Comparison of ENCODE assay signal across 1 cellular context in the genomic region with DNA sequence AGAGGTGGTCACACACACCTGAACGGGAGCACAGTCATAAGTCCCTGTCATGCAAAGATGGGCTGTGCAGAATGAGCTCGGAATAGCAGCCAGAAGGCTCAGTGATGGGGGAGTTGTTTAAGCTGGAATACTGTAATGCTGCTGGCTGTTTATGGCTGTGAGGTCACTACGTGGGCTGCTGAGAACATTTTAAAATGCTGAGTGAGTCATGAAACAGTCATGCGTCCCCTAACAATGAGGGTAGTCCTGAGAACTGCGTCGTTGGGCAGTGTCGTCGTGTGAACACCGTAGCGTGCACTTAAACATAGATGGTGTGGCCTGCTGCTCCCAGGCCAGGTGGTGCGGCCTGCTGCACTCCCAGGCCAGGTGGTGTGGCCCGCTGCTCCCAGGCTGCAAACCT.
TF ChIP-seq lines count a peak whose summit lies in the region.

No MANE protein-coding gene starts in this region.

TF ChIP-seq in GM23338, 12 proteins besides CTCF, POLR2A, EP300 and RAD21 (continued from another document):
- TF ChIP-seq, protein P1, sequence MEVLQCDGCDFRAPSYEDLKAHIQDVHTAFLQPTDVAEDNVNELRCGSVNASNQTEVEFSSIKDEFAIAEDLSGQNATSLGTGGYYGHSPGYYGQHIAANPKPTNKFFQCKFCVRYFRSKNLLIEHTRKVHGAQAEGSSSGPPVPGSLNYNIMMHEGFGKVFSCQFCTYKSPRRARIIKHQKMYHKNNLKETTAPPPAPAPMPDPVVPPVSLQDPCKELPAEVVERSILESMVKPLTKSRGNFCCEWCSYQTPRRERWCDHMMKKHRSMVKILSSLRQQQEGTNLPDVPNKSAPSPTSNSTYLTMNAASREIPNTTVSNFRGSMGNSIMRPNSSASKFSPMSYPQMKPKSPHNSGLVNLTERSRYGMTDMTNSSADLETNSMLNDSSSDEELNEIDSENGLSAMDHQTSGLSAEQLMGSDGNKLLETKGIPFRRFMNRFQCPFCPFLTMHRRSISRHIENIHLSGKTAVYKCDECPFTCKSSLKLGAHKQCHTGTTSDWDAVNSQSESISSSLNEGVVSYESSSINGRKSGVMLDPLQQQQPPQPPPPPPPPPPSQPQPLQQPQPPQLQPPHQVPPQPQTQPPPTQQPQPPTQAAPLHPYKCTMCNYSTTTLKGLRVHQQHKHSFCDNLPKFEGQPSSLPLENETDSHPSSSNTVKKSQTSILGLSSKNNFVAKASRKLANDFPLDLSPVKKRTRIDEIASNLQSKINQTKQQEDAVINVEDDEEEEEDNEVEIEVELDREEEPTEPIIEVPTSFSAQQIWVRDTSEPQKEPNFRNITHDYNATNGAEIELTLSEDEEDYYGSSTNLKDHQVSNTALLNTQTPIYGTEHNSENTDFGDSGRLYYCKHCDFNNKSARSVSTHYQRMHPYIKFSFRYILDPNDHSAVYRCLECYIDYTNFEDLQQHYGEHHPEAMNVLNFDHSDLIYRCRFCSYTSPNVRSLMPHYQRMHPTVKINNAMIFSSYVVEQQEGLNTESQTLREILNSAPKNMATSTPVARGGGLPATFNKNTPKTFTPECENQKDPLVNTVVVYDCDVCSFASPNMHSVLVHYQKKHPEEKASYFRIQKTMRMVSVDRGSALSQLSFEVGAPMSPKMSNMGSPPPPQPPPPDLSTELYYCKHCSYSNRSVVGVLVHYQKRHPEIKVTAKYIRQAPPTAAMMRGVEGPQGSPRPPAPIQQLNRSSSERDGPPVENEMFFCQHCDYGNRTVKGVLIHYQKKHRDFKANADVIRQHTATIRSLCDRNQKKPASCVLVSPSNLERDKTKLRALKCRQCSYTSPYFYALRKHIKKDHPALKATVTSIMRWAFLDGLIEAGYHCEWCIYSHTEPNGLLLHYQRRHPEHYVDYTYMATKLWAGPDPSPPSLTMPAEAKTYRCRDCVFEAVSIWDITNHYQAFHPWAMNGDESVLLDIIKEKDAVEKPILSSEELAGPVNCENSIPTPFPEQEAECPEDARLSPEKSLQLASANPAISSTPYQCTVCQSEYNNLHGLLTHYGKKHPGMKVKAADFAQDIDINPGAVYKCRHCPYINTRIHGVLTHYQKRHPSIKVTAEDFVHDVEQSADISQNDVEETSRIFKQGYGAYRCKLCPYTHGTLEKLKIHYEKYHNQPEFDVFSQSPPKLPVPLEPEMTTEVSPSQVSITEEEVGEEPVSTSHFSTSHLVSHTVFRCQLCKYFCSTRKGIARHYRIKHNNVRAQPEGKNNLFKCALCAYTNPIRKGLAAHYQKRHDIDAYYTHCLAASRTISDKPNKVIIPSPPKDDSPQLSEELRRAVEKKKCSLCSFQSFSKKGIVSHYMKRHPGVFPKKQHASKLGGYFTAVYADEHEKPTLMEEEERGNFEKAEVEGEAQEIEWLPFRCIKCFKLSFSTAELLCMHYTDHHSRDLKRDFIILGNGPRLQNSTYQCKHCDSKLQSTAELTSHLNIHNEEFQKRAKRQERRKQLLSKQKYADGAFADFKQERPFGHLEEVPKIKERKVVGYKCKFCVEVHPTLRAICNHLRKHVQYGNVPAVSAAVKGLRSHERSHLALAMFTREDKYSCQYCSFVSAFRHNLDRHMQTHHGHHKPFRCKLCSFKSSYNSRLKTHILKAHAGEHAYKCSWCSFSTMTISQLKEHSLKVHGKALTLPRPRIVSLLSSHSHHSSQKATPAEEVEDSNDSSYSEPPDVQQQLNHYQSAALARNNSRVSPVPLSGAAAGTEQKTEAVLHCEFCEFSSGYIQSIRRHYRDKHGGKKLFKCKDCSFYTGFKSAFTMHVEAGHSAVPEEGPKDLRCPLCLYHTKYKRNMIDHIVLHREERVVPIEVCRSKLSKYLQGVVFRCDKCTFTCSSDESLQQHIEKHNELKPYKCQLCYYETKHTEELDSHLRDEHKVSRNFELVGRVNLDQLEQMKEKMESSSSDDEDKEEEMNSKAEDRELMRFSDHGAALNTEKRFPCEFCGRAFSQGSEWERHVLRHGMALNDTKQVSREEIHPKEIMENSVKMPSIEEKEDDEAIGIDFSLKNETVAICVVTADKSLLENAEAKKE (CRISPR knock-in tag; IDR thresholded peaks at IDR 0.05) = no peak
- TF ChIP-seq, protein P2, sequence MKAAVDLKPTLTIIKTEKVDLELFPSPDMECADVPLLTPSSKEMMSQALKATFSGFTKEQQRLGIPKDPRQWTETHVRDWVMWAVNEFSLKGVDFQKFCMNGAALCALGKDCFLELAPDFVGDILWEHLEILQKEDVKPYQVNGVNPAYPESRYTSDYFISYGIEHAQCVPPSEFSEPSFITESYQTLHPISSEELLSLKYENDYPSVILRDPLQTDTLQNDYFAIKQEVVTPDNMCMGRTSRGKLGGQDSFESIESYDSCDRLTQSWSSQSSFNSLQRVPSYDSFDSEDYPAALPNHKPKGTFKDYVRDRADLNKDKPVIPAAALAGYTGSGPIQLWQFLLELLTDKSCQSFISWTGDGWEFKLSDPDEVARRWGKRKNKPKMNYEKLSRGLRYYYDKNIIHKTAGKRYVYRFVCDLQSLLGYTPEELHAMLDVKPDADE (IDR thresholded peaks at IDR 0.05) = no peak
- TF ChIP-seq ZNF331 (CRISPR knock-in tag; IDR thresholded peaks at IDR 0.05; ENCODE audit: low read depth) (no peak), NANOG (IDR thresholded peaks at IDR 0.05; ENCODE audit: borderline replicate concordance) (no peak), EZH2phosphoT487 (IDR thresholded peaks at IDR 0.05; ENCODE audit: unreplicated experiment) (no peak), STAT1 (IDR thresholded peaks at IDR 0.05; ENCODE audit: unreplicated experiment) (no peak)
